Comparison of ENCODE assay signal across 9 cellular contexts in the genomic region with DNA sequence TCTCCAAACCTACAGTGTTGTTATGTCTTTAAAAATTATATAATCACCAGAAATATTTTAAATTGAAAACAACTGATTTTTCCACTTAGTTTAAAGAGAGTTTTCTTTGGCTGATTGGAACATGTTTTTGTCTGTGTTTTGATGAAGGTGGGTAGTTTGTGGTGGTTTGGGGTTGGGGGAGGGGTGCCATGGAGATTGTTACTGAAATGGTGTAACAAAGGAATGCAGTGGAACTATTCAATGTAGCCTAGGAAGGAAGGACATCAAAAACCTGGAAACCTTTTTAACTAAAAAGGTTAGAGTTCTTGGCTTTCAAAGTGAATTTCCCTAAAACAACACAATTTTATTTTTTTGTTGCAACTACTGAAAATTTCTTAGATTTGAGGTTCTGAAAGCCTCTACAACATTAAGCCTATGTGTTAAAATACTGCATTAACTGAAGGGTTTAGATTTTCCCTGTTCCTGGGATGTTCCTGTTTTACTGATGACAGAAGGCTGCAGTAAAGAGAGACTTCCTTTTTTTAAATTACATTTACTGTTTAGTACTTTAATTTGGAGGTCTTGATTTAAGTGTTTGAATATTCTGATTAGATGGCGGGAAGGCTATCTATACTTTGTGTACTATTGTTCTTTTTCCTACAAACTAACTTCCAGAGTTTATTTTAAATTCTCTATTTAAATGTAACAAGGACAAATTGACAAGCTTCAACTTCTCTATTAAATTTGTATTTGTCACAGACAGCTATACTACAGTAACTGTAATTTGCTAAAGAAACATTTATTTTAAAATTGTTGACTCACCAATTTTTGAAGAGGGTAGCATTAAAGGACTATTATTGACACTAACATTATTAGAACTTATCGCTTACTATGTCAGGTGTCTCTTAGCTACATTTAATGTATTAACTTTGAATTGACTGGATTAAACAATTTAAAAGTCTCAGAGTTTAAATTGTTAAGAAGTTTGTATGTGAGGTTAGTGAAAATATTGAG.
DNase-seq lines count a peak whose midpoint lies in the region; ATAC-seq and TF ChIP-seq lines count a peak whose summit lies in the region.
"Had no signal": no experiment of that assay in that cellular context is flagged by ENCODE, and none has a peak within 500 bp of the region (broad histone marks: within the 10 kb centered on the region; RNA-seq: fewer than 3 reads in every experiment).

No MANE protein-coding gene starts in this region.

- H3K79me2 ChIP-seq in KMS-11 (ENCODE audit: insufficient read depth, low read depth), result peaks cover 11% of the 10 kb centered on the region; the same call in 1 of the 2 replicates

- no peaks in the 10 kb centered on the region for H3K27me3 ChIP-seq in KMS-11 (ENCODE audit: insufficient read depth, low read depth)

- H3K9me3 Mint-ChIP-seq in CD14-positive monocyte (no peaks in the 10 kb centered on the region), memory B cell (no peaks in the 10 kb centered on the region)
- no peaks in the 10 kb centered on the region for H3K9me3 Mint-ChIP-seq in activated naive CD8-positive, alpha-beta T cell (ENCODE audit: low read depth)

- peak overlapping the region; percentile 86 for H3K27ac ChIP-seq in KMS-11

- peak overlapping the region; percentile 60 for H3K4me3 ChIP-seq in KMS-11 (IDR thresholded peaks at IDR 0.05; ENCODE audit: insufficient read depth, low read depth, low read length)
- H3K4me3 ChIP-seq: lung had no signal

- intact Hi-C loops in CD14-positive monocyte (cut with micrococcal nuclease), result no loop called here

- H3K4me1 ChIP-seq in KMS-11 (ENCODE audit: low read depth, poor library complexity, severe bottlenecking), result peaks cover 43% of the 10 kb centered on the region

- H4K20me1 ChIP-seq in KMS-11 (ENCODE audit: insufficient read depth), result no peaks in the 10 kb centered on the region

- no peak for ATAC-seq in memory B cell (ENCODE audit: low read depth)

- H2AFZ ChIP-seq in KMS-11 (ENCODE audit: low read depth), result peak overlapping the region; percentile 41; the same call in 1 of the 2 replicates

- DNase-seq in CD14-positive monocyte (ENCODE audit: low spot score), result no peak
- DNase-seq in memory B cell (ENCODE audit: low spot score in 2 of 2), result no peak
- DNase-seq in DMS 273 (lab: John Stamatoyannopoulos, UW; ENCODE audit: unreplicated experiment), result no peak
- no peak for DNase-seq in stimulated activated CD8-positive, alpha-beta memory T cell treated with anti-CD3 and anti-CD28 coated beads, Interleukin-4, amount 100 ng/mL, for 48 hours
- no peak for DNase-seq in retina
- no peak for DNase-seq in SKM-1 treated with dmso at 0.1 percent for 144 hours (lab: John Stamatoyannopoulos, UW; ENCODE audit: unreplicated experiment)

- H3K36me3 ChIP-seq in KMS-11 (ENCODE audit: insufficient read depth), result no peaks in the 10 kb centered on the region

- peak overlapping the region; percentile 70 for H3K4me2 ChIP-seq in KMS-11

- no peak overlapping the region for H3K4me3 Mint-ChIP-seq in CD14-positive monocyte
- peak overlapping the region; percentile 79 for H3K4me3 Mint-ChIP-seq in activated naive CD8-positive, alpha-beta T cell
- no peak overlapping the region for H3K4me3 Mint-ChIP-seq in memory B cell

- TF ChIP-seq CTCF in CD14-positive monocyte (IDR thresholded peaks at IDR 0.05), result no peak
- no peak for TF ChIP-seq CTCF in KMS-11 (conservative IDR thresholded peaks at IDR 0.05; ENCODE audit: low read depth, low read length)

- H3K27ac Mint-ChIP-seq in CD14-positive monocyte (peak overlapping the region in 5 of 7 donors; percentile 40 to 90 (median 76)), memory B cell (peak overlapping the region; percentile 80)
- H3K27ac Mint-ChIP-seq in activated naive CD8-positive, alpha-beta T cell, result peak overlapping the region; percentile 88

- H3K36me3 Mint-ChIP-seq in CD14-positive monocyte, result peaks cover 2 to 6% of the 10 kb centered on the region in 2 donors
- H3K36me3 Mint-ChIP-seq in activated naive CD8-positive, alpha-beta T cell, result no peaks in the 10 kb centered on the region
- no peaks in the 10 kb centered on the region for H3K36me3 Mint-ChIP-seq in memory B cell

- peak overlapping the region; percentile 50; the same call in 1 of the 2 replicates for H3K9ac ChIP-seq in KMS-11

- H3K27me3 Mint-ChIP-seq in CD14-positive monocyte (ENCODE audit: low read depth in 3 of 3), result no peaks in the 10 kb centered on the region
- no peaks in the 10 kb centered on the region for H3K27me3 Mint-ChIP-seq in activated naive CD8-positive, alpha-beta T cell
- H3K27me3 Mint-ChIP-seq in memory B cell, result no peaks in the 10 kb centered on the region

- H3K4me1 Mint-ChIP-seq in CD14-positive monocyte (peaks cover 56% of the 10 kb centered on the region), memory B cell (peaks cover 20% of the 10 kb centered on the region)
- peaks cover 78% of the 10 kb centered on the region for H3K4me1 Mint-ChIP-seq in activated naive CD8-positive, alpha-beta T cell (ENCODE audit: low read depth)
